ENCODE assay signal across 1 cellular context in genomic region chr3:8882171-8882593, GRCh38.
TF ChIP-seq lines count a peak whose summit lies in the region.

No MANE protein-coding gene starts in this region.

TF ChIP-seq in H1, 55 proteins besides CTCF, POLR2A, EP300 and RAD21 (continued from another document):
- TF ChIP-seq USF2 (IDR thresholded peaks at IDR 0.05; ENCODE audit: low read length) = no peak
